Comparison of ENCODE assay signal across 20 cellular contexts in genomic region chr7:4693749-4694148, GRCh38. TPM values are rescaled to one million over a fixed set of nuclear protein-coding genes. Genes with fewer than 3 reads are reported as not detected.
DNase-seq lines count a peak whose midpoint lies in the region; ATAC-seq and TF ChIP-seq lines count a peak whose summit lies in the region.
"Had no signal": no experiment of that assay in that cellular context is flagged by ENCODE, and none has a peak within 500 bp of the region (broad histone marks: within the 10 kb centered on the region; RNA-seq: fewer than 3 reads in every experiment).

No MANE protein-coding gene starts in this region.

- TF ChIP-seq CTCF in AG04450 (IDR thresholded peaks at IDR 0.05; ENCODE audit: low read depth, low read length) (no peak), IMR-90 (conservative IDR thresholded peaks at IDR 0.05; ENCODE audit: low read depth, low read length) (no peak), fibroblast of lung (conservative IDR thresholded peaks at IDR 0.05 in 1 of 2, IDR thresholded peaks at IDR 0.05 in 1 of 2; ENCODE audit: low read depth in 1 of 2, low read length in 2 of 2) (no peak)

- no peak overlapping the region for H3K4me3 ChIP-seq in AG04450 (ENCODE audit: low read depth, low read length)
- no peak overlapping the region for H3K4me3 ChIP-seq in IMR-90 (ENCODE audit: insufficient read depth, low read depth, low read length)
- H3K4me3 ChIP-seq in fibroblast of lung (replicated peaks in 1 of 4; ENCODE audit: control extremely low read depth in 1 of 4, insufficient read depth in 1 of 4, low read depth in 3 of 4, low read length in 4 of 4) = no peak overlapping the region
- H3K4me3 ChIP-seq: skin epidermis had no signal

- H3K4me2 ChIP-seq in IMR-90 (ENCODE audit: low read depth, low read length) (no peak overlapping the region), fibroblast of lung (ENCODE audit: extremely low read depth, insufficient read depth, low read length) (no peak overlapping the region)

- intact Hi-C loops in IMR-90 (cut with micrococcal nuclease) = loop anchor here (2.0 kb wide), 1 partner anchor 51 kb away; no protein-coding TSS in a partner anchor

- peaks cover 12 to 13% of the 10 kb centered on the region in 2 donors for H3K36me3 Mint-ChIP-seq in stimulated activated naive B cell treated with anti-CD40 and anti-IgM and Interleukin-4, amounts not matched to agents 10 μg/mL and 1 μg/mL and 100 μg/mL, for 72 hours
- H3K36me3 Mint-ChIP-seq in immature natural killer cell = no peaks in the 10 kb centered on the region
- H3K36me3 Mint-ChIP-seq: activated naive CD8-positive, alpha-beta T cell had no signal

- POLR2A ChIA-PET in AG04450 (lab: Yijun Ruan, JAX) (no interaction called here), IMR-90 (lab: Charles Lee; ENCODE audit: unreplicated experiment) (no interaction called here)

- H3K36me3 ChIP-seq in IMR-90 (ENCODE audit: control insufficient read depth, insufficient read depth, low read length) = peaks cover 6% of the 10 kb centered on the region
- no peaks in the 10 kb centered on the region for H3K36me3 ChIP-seq in fibroblast of lung (ENCODE audit: control insufficient read depth, insufficient read depth, low read length)

- peak overlapping the region; percentile 6 for H2BK5ac ChIP-seq in IMR-90 (ENCODE audit: low read depth, low read length, poor library complexity, severe bottlenecking)

- no peak overlapping the region for H2BK120ac ChIP-seq in IMR-90 (ENCODE audit: low read depth, low read length)

- no peak overlapping the region for H2AK5ac ChIP-seq in IMR-90 (ENCODE audit: low read depth, low read length)

- peaks cover 11% of the 10 kb centered on the region for H3K9me1 ChIP-seq in IMR-90 (ENCODE audit: insufficient read depth, low read length)

- no peak overlapping the region for H3K4me3 Mint-ChIP-seq in stimulated activated naive B cell treated with anti-CD40 and anti-IgM and Interleukin-4, amounts not matched to agents 10 μg/mL and 1 μg/mL and 100 μg/mL, for 72 hours
- no peak overlapping the region for H3K4me3 Mint-ChIP-seq in immature natural killer cell
- H3K4me3 Mint-ChIP-seq: activated naive CD8-positive, alpha-beta T cell; activated T-helper 1 cell treated with anti-CD3 and anti-CD28 coated beads, Interleukin-12 subunit alpha, Interleukin-12 subunit beta, Interleukin-2, Interleukin-4 antibody, amounts not matched to agents 30 ng/mL and 10 ng/mL and 1 ng/mL, durations not matched to agents 14 hours and 24 hours and 36 hours; T-helper 1 cell treated with Interleukin-12 subunit alpha and Interleukin-12 subunit beta and Interleukin-4 antibody, amounts not matched to agents 30 μg/mL and 1 μg/mL, for 36 hours had no signal

- peaks cover 8 to 72% of the 10 kb centered on the region in 2 experiments; a peak in 2 of 4 replicates for H3K79me1 ChIP-seq in IMR-90 (ENCODE audit: low read depth in 1 of 2, low read length in 2 of 2)

- CTCF ChIA-PET in AG04450 (lab: Charles Lee) (no interaction called here), IMR-90 (lab: Yijun Ruan, JAX) (interaction anchor here (1.0 kb wide), 1 partner anchor 10 kb away, joined by 6 read pairs; no protein-coding TSS in a partner anchor)

- H3K9me3 ChIP-seq in AG04450 (ENCODE audit: control insufficient read depth, insufficient read depth, low read length) = no peaks in the 10 kb centered on the region
- H3K9me3 ChIP-seq in IMR-90 (ENCODE audit: control insufficient read depth, insufficient read depth, low read length) = no peaks in the 10 kb centered on the region
- H3K9me3 ChIP-seq in fibroblast of lung (ENCODE audit: control insufficient read depth, insufficient read depth, low read depth, low read length) = no peaks in the 10 kb centered on the region

- no peak overlapping the region for H3K14ac ChIP-seq in IMR-90 (replicated peaks; ENCODE audit: low read depth, low read length)

- no peaks in the 10 kb centered on the region for H3K27me3 Mint-ChIP-seq in stimulated activated naive B cell treated with anti-CD40 and anti-IgM and Interleukin-4, amounts not matched to agents 10 μg/mL and 1 μg/mL and 100 μg/mL, for 72 hours
- no peaks in the 10 kb centered on the region for H3K27me3 Mint-ChIP-seq in immature natural killer cell (ENCODE audit: low read depth in 3 of 3)
- H3K27me3 Mint-ChIP-seq: activated naive CD8-positive, alpha-beta T cell had no signal

- H4K20me1 ChIP-seq in IMR-90 (ENCODE audit: insufficient read depth, low read length) = peaks cover 71% of the 10 kb centered on the region
- no peaks in the 10 kb centered on the region for H4K20me1 ChIP-seq in fibroblast of lung (ENCODE audit: control insufficient read depth, extremely low read depth, insufficient read depth, low read length)

- no peak overlapping the region for H2AFZ ChIP-seq in IMR-90 (replicated peaks; ENCODE audit: low read length, poor library complexity)
- H2AFZ ChIP-seq in fibroblast of lung (ENCODE audit: low read length) = no peak overlapping the region

- no peak overlapping the region for H2BK20ac ChIP-seq in IMR-90 (ENCODE audit: low read depth, low read length)

- H3K56ac ChIP-seq in IMR-90 (ENCODE audit: extremely low read depth, insufficient read depth, low read length) = no peak overlapping the region

- H3K27ac ChIP-seq in AG04450 (ENCODE audit: low read depth, low read length) (peak overlapping the region; percentile 70), IMR-90 (ENCODE audit: insufficient read depth, low read length) (peak overlapping the region; percentile 50; the same call in 1 of the 2 replicates), fibroblast of lung (ENCODE audit: insufficient read depth, low read length) (peak overlapping the region; percentile 78)
- H3K27ac ChIP-seq: epithelial cell of prostate had no signal

- H3K9me3 Mint-ChIP-seq in stimulated activated naive B cell treated with anti-CD40 and anti-IgM and Interleukin-4, amounts not matched to agents 10 μg/mL and 1 μg/mL and 100 μg/mL, for 72 hours = no peaks in the 10 kb centered on the region
- H3K9me3 Mint-ChIP-seq in immature natural killer cell = peaks cover 0 to 2% (median 0%) of the 10 kb centered on the region in 6 donors
- H3K9me3 Mint-ChIP-seq: activated T-helper 1 cell treated with anti-CD3 and anti-CD28 coated beads, Interleukin-12 subunit alpha, Interleukin-12 subunit beta, Interleukin-2, Interleukin-4 antibody, amounts not matched to agents 30 ng/mL and 10 ng/mL and 1 ng/mL, durations not matched to agents 14 hours and 24 hours and 36 hours; T-helper 1 cell treated with Interleukin-12 subunit alpha and Interleukin-12 subunit beta and Interleukin-4 antibody, amounts not matched to agents 30 μg/mL and 1 μg/mL, for 36 hours had no signal

- no peak overlapping the region for H3K23ac ChIP-seq in IMR-90 (ENCODE audit: low read depth, low read length)

- DNase-seq in AG04450 (ENCODE audit: low read depth, low spot score) = no peak
- DNase-seq in IMR-90 = no peak
- DNase-seq in fibroblast of lung (ENCODE audit: low read depth in 2 of 2) = no peak
- no peak for DNase-seq in stimulated activated naive B cell treated with anti-CD40 and anti-IgM and Interleukin-4, amounts not matched to agents 10 μg/mL and 1 μg/mL and 100 μg/mL, for 72 hours
- DNase-seq in immature natural killer cell = no peak
- no peak for DNase-seq in effector CD8-positive, alpha-beta T cell (lab: John Stamatoyannopoulos, UW)
- no peak for DNase-seq in NOMO-1 treated with DMSO at 0.1 percent for 48 hours (lab: John Stamatoyannopoulos, UW; ENCODE audit: unreplicated experiment)
- DNase-seq: Calu3; EL; NCI-H1092; NCI-H2081; NCI-H510A; stimulated activated CD4-positive, alpha-beta T cell treated with anti-CD3 and anti-CD28 coated beads, Interleukin-4, amount 100 ng/mL, for 1 hour had no signal

- no peak for ATAC-seq in IMR-90 (ENCODE audit: low read depth)
- no peak for ATAC-seq in stimulated activated naive B cell treated with anti-CD40 and anti-IgM and Interleukin-4, amounts not matched to agents 10 μg/mL and 1 μg/mL and 100 μg/mL, for 72 hours (replicated peaks)
- no peak for ATAC-seq in GM21447 (IDR thresholded peaks at IDR 0.05; ENCODE audit: unreplicated experiment)
- ATAC-seq: HCT116 had no signal

- H3K9ac ChIP-seq in IMR-90 (ENCODE audit: low read depth, low read length) (no peak overlapping the region), fibroblast of lung (ENCODE audit: insufficient read depth, low read length) (no peak overlapping the region)

- H3K4ac ChIP-seq in IMR-90 (ENCODE audit: low read depth, low read length) = no peak overlapping the region; the same call in 1 of the 2 replicates

- no peak overlapping the region for H2BK15ac ChIP-seq in IMR-90 (ENCODE audit: low read depth, low read length)

- peak overlapping the region; percentile 88 for H3K27ac Mint-ChIP-seq in stimulated activated naive B cell treated with anti-CD40 and anti-IgM and Interleukin-4, amounts not matched to agents 10 μg/mL and 1 μg/mL and 100 μg/mL, for 72 hours
- H3K27ac Mint-ChIP-seq in immature natural killer cell = no peak overlapping the region
- H3K27ac Mint-ChIP-seq: activated naive CD8-positive, alpha-beta T cell; activated T-helper 1 cell treated with anti-CD3 and anti-CD28 coated beads, Interleukin-12 subunit alpha, Interleukin-12 subunit beta, Interleukin-2, Interleukin-4 antibody, amounts not matched to agents 30 ng/mL and 10 ng/mL and 1 ng/mL, durations not matched to agents 14 hours and 24 hours and 36 hours; T-helper 1 cell treated with Interleukin-12 subunit alpha and Interleukin-12 subunit beta and Interleukin-4 antibody, amounts not matched to agents 30 μg/mL and 1 μg/mL, for 36 hours had no signal

- TF ChIP-seq RAD21 in IMR-90 (IDR thresholded peaks at IDR 0.05; ENCODE audit: low read length) = no peak

- no peak overlapping the region; the same call in 1 of the 2 replicates for H3K18ac ChIP-seq in IMR-90 (ENCODE audit: low read depth, low read length)

- dilution Hi-C loops in IMR-90 (cut with HindIII; ENCODE audit: low sequenced_read_pairs, unreplicated experiment) = no loop called here

- BruUV-seq in IMR-90 (replicated peaks; lab: Mats Ljungman, UMichigan) = no TSS peak

- peaks cover 80% of the 10 kb centered on the region for H3K79me2 ChIP-seq in fibroblast of lung (ENCODE audit: control insufficient read depth, insufficient read depth, low read length)

- H3K4me1 ChIP-seq in IMR-90 (ENCODE audit: control insufficient read depth, insufficient read depth, low read length) = peaks cover 17% of the 10 kb centered on the region
- H3K4me1 ChIP-seq in fibroblast of lung (ENCODE audit: control insufficient read depth, extremely low read depth, insufficient read depth, low read length) = peaks cover 4% of the 10 kb centered on the region

- H3K27me3 ChIP-seq in AG04450 (ENCODE audit: control insufficient read depth, insufficient read depth, low read length) (no peaks in the 10 kb centered on the region), IMR-90 (ENCODE audit: control insufficient read depth, insufficient read depth, low read length) (no peaks in the 10 kb centered on the region), fibroblast of lung (ENCODE audit: control insufficient read depth, insufficient read depth, low read length) (no peaks in the 10 kb centered on the region)

- in situ Hi-C loops in IMR-90 (cut with MboI; ENCODE audit: low sequenced_read_pairs) = no loop called here

- TF ChIP-seq POLR2A in IMR-90 (IDR thresholded peaks at IDR 0.05; ENCODE audit: low read depth, low read length) = no peak

- no peak overlapping the region for H4K91ac ChIP-seq in IMR-90 (ENCODE audit: insufficient read depth, low read depth, low read length)

- no peak overlapping the region for H4K8ac ChIP-seq in IMR-90 (ENCODE audit: low read depth in 2 of 2, low read length in 2 of 2)

- peaks cover 33 to 63% of the 10 kb centered on the region in 2 donors for H3K4me1 Mint-ChIP-seq in stimulated activated naive B cell treated with anti-CD40 and anti-IgM and Interleukin-4, amounts not matched to agents 10 μg/mL and 1 μg/mL and 100 μg/mL, for 72 hours
- peaks cover 59 to 83% of the 10 kb centered on the region in 2 donors for H3K4me1 Mint-ChIP-seq in immature natural killer cell

- no peak overlapping the region for H4K5ac ChIP-seq in IMR-90 (ENCODE audit: low read depth, low read length)

- no CpG with 5 or more reads among the region's 2 CpGs for WGBS in IMR-90 (ENCODE audit: extremely low coverage in 2 of 2, insufficient read length in 1 of 2), 2 experiments

- no peak overlapping the region for H2AK9ac ChIP-seq in IMR-90 (replicated peaks; ENCODE audit: low read depth, low read length, poor library complexity)

RNA-seq across cellular contexts. Expression of gene FOXK1, which starts 11.7 kb away (rescaled TPM):
- polyA plus RNA-seq in AG04450 (2011; rRNA removed) (3.4 and 4.7 TPM in 2 replicates), IMR-90 (2012; rRNA removed) (8.8 TPM in 2 replicates), fibroblast of lung (5.2 and 8.2 TPM in 2 replicates), immature natural killer cell (1 to 10 TPM; 1.1 to 3.4 (median 1.5) TPM)
- 13.2 and 14.5 TPM in 2 replicates for polyA minus RNA-seq in AG04450 (2011; rRNA and poly(A)+ RNA removed)
- total RNA-seq in IMR-90 (2012; rRNA removed) (4.3 and 5.0 TPM in 2 replicates), fibroblast of lung (21.8 and 26.9 TPM in 2 replicates)
- 6.7 and 6.8 TPM in 2 replicates for polyA plus RNA-seq in IMR-90 (2012; cell fraction: cytosol; rRNA removed)
- polyA plus RNA-seq in IMR-90 (2012; cell fraction: nucleus; rRNA removed; ENCODE audit: low replicate concordance) = 18.7 and 30.1 TPM in 2 replicates
- polyA plus RNA-seq in fibroblast of lung (2012) = 10.8 and 12.4 TPM in 2 replicates
- polyA minus RNA-seq in fibroblast of lung (ENCODE audit: low replicate concordance) = 30.8 and 36.6 TPM in 2 replicates
